ENCODE assay signal across 1 cellular context in the genomic region with DNA sequence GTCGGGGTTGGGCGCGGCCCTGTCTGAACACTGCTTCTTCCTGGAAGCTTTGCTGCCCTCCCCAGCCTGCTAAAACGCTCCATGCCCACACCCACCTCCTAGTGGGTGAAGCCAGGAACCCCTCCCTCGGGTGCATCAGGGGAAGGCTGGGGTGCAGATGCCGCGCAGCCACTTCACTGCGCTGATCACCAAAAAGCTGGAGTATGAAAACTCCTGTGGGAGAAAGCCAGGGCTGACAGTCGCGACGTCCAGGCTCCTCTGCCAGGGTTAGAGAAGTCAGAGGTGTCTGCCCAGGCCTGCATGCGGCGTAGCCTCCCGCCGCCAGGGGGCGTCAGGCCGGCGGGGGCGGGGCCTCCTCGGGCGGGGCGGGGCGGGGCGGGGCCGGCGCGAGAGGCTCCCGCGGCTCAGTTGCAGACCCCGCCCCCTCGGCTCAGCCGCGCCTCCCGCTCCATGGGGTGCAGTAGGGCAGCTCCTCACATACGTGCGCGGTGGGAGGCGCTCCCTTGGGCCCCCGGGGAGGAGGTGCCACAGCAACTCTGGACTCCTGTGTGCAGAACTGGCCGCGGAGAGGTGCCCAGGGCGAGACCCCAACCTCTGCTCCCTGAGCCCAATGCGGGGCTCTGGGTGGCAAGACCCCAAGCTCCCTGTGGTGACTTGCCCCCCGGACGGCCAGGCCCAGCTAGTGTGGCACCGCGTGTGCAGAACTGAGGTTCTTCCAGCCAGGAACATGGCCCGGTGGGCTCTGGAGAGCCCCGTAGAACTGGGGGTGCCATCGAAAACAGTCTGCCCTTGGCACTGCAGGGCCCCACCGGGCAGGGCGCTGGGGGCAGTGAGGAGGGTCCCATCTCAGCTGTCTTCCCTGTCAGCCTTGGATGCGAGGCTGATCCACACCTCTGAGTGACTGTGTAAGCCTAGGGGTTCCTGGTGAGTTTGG.
A peak's percentile ranks its signal among the peaks of the same experiment; 100 is the strongest.
TF ChIP-seq lines count a peak whose summit lies in the region.

No MANE protein-coding gene starts in this region.

TF ChIP-seq in K562, 482 proteins besides CTCF, POLR2A, EP300 and RAD21 (continued from another document and continues in another):
- TF ChIP-seq, protein P1, sequence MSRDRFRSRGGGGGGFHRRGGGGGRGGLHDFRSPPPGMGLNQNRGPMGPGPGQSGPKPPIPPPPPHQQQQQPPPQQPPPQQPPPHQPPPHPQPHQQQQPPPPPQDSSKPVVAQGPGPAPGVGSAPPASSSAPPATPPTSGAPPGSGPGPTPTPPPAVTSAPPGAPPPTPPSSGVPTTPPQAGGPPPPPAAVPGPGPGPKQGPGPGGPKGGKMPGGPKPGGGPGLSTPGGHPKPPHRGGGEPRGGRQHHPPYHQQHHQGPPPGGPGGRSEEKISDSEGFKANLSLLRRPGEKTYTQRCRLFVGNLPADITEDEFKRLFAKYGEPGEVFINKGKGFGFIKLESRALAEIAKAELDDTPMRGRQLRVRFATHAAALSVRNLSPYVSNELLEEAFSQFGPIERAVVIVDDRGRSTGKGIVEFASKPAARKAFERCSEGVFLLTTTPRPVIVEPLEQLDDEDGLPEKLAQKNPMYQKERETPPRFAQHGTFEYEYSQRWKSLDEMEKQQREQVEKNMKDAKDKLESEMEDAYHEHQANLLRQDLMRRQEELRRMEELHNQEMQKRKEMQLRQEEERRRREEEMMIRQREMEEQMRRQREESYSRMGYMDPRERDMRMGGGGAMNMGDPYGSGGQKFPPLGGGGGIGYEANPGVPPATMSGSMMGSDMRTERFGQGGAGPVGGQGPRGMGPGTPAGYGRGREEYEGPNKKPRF (IDR thresholded peaks at IDR 0.05; ENCODE audit: low read depth, low read length), result no peak
- TF ChIP-seq THRA (IDR thresholded peaks at IDR 0.05), result no peak
- TF ChIP-seq ZBED1 (IDR thresholded peaks at IDR 0.05), result no peak
- TF ChIP-seq CBFA2T3 (IDR thresholded peaks at IDR 0.05), result no peak
- no peak; the same call in 1 of the 2 replicates for TF ChIP-seq ZNF175 (CRISPR knock-in tag; IDR thresholded peaks at IDR 0.05; ENCODE audit: low read depth)
- TF ChIP-seq, protein P2, sequence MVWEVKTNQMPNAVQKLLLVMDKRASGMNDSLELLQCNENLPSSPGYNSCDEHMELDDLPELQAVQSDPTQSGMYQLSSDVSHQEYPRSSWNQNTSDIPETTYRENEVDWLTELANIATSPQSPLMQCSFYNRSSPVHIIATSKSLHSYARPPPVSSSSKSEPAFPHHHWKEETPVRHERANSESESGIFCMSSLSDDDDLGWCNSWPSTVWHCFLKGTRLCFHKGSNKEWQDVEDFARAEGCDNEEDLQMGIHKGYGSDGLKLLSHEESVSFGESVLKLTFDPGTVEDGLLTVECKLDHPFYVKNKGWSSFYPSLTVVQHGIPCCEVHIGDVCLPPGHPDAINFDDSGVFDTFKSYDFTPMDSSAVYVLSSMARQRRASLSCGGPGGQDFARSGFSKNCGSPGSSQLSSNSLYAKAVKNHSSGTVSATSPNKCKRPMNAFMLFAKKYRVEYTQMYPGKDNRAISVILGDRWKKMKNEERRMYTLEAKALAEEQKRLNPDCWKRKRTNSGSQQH (CRISPR knock-in tag; IDR thresholded peaks at IDR 0.05), result no peak
- no peak for TF ChIP-seq BCL6 (CRISPR knock-in tag; IDR thresholded peaks at IDR 0.05)
- TF ChIP-seq ZFX (CRISPR knock-in tag; IDR thresholded peaks at IDR 0.05), result peak; percentile 63
- TF ChIP-seq ZNF134 (CRISPR knock-in tag; conservative IDR thresholded peaks at IDR 0.05), result no peak
- no peak for TF ChIP-seq ELF4 (CRISPR knock-in tag; IDR thresholded peaks at IDR 0.05)
- TF ChIP-seq HDAC2 (IDR thresholded peaks at IDR 0.05), result no peak
- TF ChIP-seq FIP1L1 (IDR thresholded peaks at IDR 0.05; ENCODE audit: low read depth, low read length, poor library complexity, severe bottlenecking), result no peak
- TF ChIP-seq, protein P3, sequence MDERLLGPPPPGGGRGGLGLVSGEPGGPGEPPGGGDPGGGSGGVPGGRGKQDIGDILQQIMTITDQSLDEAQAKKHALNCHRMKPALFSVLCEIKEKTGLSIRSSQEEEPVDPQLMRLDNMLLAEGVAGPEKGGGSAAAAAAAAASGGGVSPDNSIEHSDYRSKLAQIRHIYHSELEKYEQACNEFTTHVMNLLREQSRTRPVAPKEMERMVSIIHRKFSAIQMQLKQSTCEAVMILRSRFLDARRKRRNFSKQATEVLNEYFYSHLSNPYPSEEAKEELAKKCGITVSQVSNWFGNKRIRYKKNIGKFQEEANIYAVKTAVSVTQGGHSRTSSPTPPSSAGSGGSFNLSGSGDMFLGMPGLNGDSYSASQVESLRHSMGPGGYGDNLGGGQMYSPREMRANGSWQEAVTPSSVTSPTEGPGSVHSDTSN (CRISPR knock-in tag; IDR thresholded peaks at IDR 0.05; ENCODE audit: low read depth), result no peak
- TF ChIP-seq, protein P3 (tag; conservative IDR thresholded peaks at IDR 0.05; ENCODE audit: low read depth), result no peak
- no peak for TF ChIP-seq ZNF212 (CRISPR knock-in tag; IDR thresholded peaks at IDR 0.05)
- no peak for TF ChIP-seq RBM17 (IDR thresholded peaks at IDR 0.05; ENCODE audit: borderline replicate concordance, low read depth, low read length)
- TF ChIP-seq NCOR1 (IDR thresholded peaks at IDR 0.05), result no peak
- TF ChIP-seq GTF2A2 (tag; IDR thresholded peaks at IDR 0.05), result no peak
- TF ChIP-seq ZNF444 (CRISPR knock-in tag; IDR thresholded peaks at IDR 0.05), result no peak
- TF ChIP-seq ATF6 (CRISPR knock-in tag; IDR thresholded peaks at IDR 0.05), result no peak
- TF ChIP-seq, protein P4, sequence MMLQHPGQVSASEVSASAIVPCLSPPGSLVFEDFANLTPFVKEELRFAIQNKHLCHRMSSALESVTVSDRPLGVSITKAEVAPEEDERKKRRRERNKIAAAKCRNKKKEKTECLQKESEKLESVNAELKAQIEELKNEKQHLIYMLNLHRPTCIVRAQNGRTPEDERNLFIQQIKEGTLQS (IDR thresholded peaks at IDR 0.05), result no peak
- TF ChIP-seq, protein P4 (CRISPR knock-in tag; conservative IDR thresholded peaks at IDR 0.05), result no peak
- no peak for TF ChIP-seq HEY1 (CRISPR knock-in tag; IDR thresholded peaks at IDR 0.05; ENCODE audit: borderline replicate concordance)
- no peak for TF ChIP-seq ZNF584 (CRISPR knock-in tag; IDR thresholded peaks at IDR 0.05; ENCODE audit: low read depth)
- TF ChIP-seq, protein P5, sequence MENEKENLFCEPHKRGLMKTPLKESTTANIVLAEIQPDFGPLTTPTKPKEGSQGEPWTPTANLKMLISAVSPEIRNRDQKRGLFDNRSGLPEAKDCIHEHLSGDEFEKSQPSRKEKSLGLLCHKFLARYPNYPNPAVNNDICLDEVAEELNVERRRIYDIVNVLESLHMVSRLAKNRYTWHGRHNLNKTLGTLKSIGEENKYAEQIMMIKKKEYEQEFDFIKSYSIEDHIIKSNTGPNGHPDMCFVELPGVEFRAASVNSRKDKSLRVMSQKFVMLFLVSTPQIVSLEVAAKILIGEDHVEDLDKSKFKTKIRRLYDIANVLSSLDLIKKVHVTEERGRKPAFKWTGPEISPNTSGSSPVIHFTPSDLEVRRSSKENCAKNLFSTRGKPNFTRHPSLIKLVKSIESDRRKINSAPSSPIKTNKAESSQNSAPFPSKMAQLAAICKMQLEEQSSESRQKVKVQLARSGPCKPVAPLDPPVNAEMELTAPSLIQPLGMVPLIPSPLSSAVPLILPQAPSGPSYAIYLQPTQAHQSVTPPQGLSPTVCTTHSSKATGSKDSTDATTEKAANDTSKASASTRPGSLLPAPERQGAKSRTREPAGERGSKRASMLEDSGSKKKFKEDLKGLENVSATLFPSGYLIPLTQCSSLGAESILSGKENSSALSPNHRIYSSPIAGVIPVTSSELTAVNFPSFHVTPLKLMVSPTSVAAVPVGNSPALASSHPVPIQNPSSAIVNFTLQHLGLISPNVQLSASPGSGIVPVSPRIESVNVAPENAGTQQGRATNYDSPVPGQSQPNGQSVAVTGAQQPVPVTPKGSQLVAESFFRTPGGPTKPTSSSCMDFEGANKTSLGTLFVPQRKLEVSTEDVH (IDR thresholded peaks at IDR 0.05; ENCODE audit: low read depth, partially characterized antibody), result no peak
- peak; percentile 86; the same call in 1 of the 2 replicates for TF ChIP-seq SRSF3 (IDR thresholded peaks at IDR 0.05; ENCODE audit: insufficient read depth, low read length)
- TF ChIP-seq, protein P6, sequence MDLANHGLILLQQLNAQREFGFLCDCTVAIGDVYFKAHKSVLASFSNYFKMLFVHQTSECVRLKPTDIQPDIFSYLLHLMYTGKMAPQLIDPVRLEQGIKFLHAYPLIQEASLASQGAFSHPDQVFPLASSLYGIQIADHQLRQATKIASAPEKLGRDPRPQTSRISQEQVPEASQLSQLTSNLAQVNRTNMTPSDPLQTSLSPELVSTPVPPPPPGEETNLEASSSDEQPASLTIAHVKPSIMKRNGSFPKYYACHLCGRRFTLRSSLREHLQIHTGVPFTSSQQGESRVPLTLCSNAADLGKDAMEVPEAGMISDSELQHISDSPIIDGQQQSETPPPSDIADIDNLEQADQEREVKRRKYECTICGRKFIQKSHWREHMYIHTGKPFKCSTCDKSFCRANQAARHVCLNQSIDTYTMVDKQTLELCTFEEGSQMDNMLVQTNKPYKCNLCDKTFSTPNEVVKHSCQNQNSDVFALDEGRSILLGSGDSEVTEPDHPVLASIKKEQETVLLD (IDR thresholded peaks at IDR 0.05), result no peak
- no peak for TF ChIP-seq ZNF644 (tag; IDR thresholded peaks at IDR 0.05; ENCODE audit: low read depth)
- TF ChIP-seq ZNF398 (CRISPR knock-in tag; IDR thresholded peaks at IDR 0.05), result no peak
- no peak for TF ChIP-seq HNRNPLL (IDR thresholded peaks at IDR 0.05; ENCODE audit: low read depth, low read length, poor library complexity, severe bottlenecking)
- peak; percentile 5 for TF ChIP-seq TAF9B (IDR thresholded peaks at IDR 0.05; ENCODE audit: partially characterized antibody)
- TF ChIP-seq GTF2E2 (tag; IDR thresholded peaks at IDR 0.05), result no peak
- no peak for TF ChIP-seq MECOM (CRISPR knock-in tag; IDR thresholded peaks at IDR 0.05)
- no peak for TF ChIP-seq SREBF1 (IDR thresholded peaks at IDR 0.05; ENCODE audit: borderline replicate concordance, low read depth, low read length)
- no peak for TF ChIP-seq ZNF717 (CRISPR knock-in tag; IDR thresholded peaks at IDR 0.05)
- TF ChIP-seq ETV5 (CRISPR knock-in tag; IDR thresholded peaks at IDR 0.05; ENCODE audit: low read depth), result no peak
- no peak for TF ChIP-seq TCF7L2 (IDR thresholded peaks at IDR 0.05; ENCODE audit: low read depth, low read length)
- no peak for TF ChIP-seq ZNF785 (CRISPR knock-in tag; IDR thresholded peaks at IDR 0.05)
- TF ChIP-seq TEAD2 (tag; IDR thresholded peaks at IDR 0.05), result no peak
- TF ChIP-seq CBFA2T2 (conservative IDR thresholded peaks at IDR 0.05), result no peak
- TF ChIP-seq ZNF445 (CRISPR knock-in tag; IDR thresholded peaks at IDR 0.05; ENCODE audit: low read depth), result no peak
- TF ChIP-seq CSDE1 (IDR thresholded peaks at IDR 0.05), result no peak
- TF ChIP-seq MAX (CRISPR knock-in tag; IDR thresholded peaks at IDR 0.05), result no peak
- TF ChIP-seq FUS (optimal IDR thresholded peaks at IDR 0.05; ENCODE audit: low read depth, low read length), result no peak
- no peak for TF ChIP-seq SPI1 (IDR thresholded peaks at IDR 0.05; ENCODE audit: borderline replicate concordance, low read depth, low read length)
- TF ChIP-seq KDM1A (IDR thresholded peaks at IDR 0.05), result no peak
